10 cellular contexts compared by ENCODE assay signal in genomic region chr3:16433701-16434151, GRCh38.
DNase-seq lines count a peak whose midpoint lies in the region; ATAC-seq and TF ChIP-seq lines count a peak whose summit lies in the region.
"Had no signal": no experiment of that assay in that cellular context is flagged by ENCODE, and none has a peak within 500 bp of the region (broad histone marks: within the 10 kb centered on the region; RNA-seq: fewer than 3 reads in every experiment).

No MANE protein-coding gene starts in this region.

- H3K27ac Mint-ChIP-seq in progenitor cell of endocrine pancreas = no peak overlapping the region

- no peaks in the 10 kb centered on the region for H3K36me3 Mint-ChIP-seq in progenitor cell of endocrine pancreas (ENCODE audit: insufficient read depth)

- no peak for TF ChIP-seq CTCF in GM10248 (IDR thresholded peaks at IDR 0.05; ENCODE audit: control extremely low read depth, extremely low read depth, low read depth, missing control alignments)
- TF ChIP-seq CTCF in progenitor cell of endocrine pancreas (IDR thresholded peaks at IDR 0.05; ENCODE audit: unreplicated experiment) = no peak
- no peak for TF ChIP-seq CTCF in omental fat pad (IDR thresholded peaks at IDR 0.05)

- H3K9me3 Mint-ChIP-seq in progenitor cell of endocrine pancreas (ENCODE audit: low read depth) = no peaks in the 10 kb centered on the region

- CTCF ChIA-PET in GM10248 (lab: Yijun Ruan, JAX) = no interaction called here

- H3K27me3 Mint-ChIP-seq in progenitor cell of endocrine pancreas = peaks cover 4% of the 10 kb centered on the region

- POLR2A ChIA-PET in GM10248 (lab: Yijun Ruan, JAX) = interaction anchor here (1.6 kb wide), 1 partner anchor 83 kb away, joined by 3 read pairs; no protein-coding TSS in a partner anchor

- peak; percentile 74 for ATAC-seq in GM19328 (IDR thresholded peaks at IDR 0.05; ENCODE audit: unreplicated experiment)
- ATAC-seq in HG02798 (IDR thresholded peaks at IDR 0.05; ENCODE audit: poor library complexity, unreplicated experiment) = peak; percentile 85
- ATAC-seq in HG03565 (IDR thresholded peaks at IDR 0.05; ENCODE audit: unreplicated experiment) = peak; percentile 71
- ATAC-seq in omental fat pad (ENCODE audit: low FRiP score) = no peak
- ATAC-seq: activated CD4-positive, CD25-positive, alpha-beta regulatory T cell treated with anti-CD3 and anti-CD28 coated beads, Interleukin-2, amount 50 U/mL, for 24 hours had no signal

- H3K4me3 Mint-ChIP-seq in progenitor cell of endocrine pancreas (ENCODE audit: low read depth) = no peak overlapping the region

- DNase-seq in GM10248 (ENCODE audit: extremely low spot score) (peak; percentile 62), NCI-H82 (lab: John Stamatoyannopoulos, UW) (no peak), progenitor cell of endocrine pancreas (ENCODE audit: low spot score, unreplicated experiment) (no peak), EL (no peak), omental fat pad (ENCODE audit: low spot score) (no peak)
- DNase-seq: kidney glomerular epithelial cell had no signal

- no peaks in the 10 kb centered on the region for H3K4me1 Mint-ChIP-seq in progenitor cell of endocrine pancreas (ENCODE audit: low read depth)
